8 cellular contexts compared by ENCODE assay signal in the genomic region with DNA sequence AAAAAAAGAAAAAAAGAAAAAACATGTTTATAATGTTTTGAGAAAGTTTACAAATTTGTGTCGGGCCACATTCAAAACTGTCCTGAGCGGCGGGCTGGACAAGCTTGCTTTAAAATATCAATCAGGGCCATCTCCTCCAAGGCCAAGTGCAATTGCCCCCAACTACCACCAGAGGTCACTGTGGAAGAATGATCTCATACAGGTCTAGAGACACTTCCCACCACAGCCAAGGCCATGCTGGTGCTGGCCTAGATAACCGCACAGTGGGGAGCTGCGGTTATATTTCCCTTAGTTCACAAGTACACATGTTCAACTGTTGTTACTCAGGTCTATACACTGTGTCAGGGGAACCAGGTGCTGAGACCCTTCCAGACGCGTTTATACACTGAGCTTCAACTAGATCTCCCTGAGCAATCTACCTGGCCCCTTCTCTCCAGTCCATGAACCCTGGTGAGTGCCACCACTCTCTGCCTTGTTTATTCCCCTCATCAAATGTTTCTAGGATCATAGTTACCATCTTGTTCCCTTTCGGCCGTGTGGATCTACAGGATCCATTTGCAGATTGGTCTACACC.
DNase-seq lines count a peak whose midpoint lies in the region; ATAC-seq lines count a peak whose summit lies in the region.

No MANE protein-coding gene starts in this region.

- no peaks in the 10 kb centered on the region for H3K79me2 ChIP-seq in mesendoderm (ENCODE audit: control insufficient read depth, insufficient read depth, low read length)

- no peak overlapping the region for H2BK15ac ChIP-seq in mesendoderm (replicated peaks; ENCODE audit: low read depth)

- no peak overlapping the region for H2BK5ac ChIP-seq in mesendoderm (ENCODE audit: low read length)

- H3K4me1 ChIP-seq in mesendoderm (ENCODE audit: control insufficient read depth, low read depth, low read length): no peaks in the 10 kb centered on the region

- no peak overlapping the region for H2AK5ac ChIP-seq in mesendoderm (ENCODE audit: low read length)

- no peak overlapping the region for H3K27ac ChIP-seq in mesendoderm (ENCODE audit: low read depth, low read length)

- no peaks in the 10 kb centered on the region for H3K79me1 ChIP-seq in mesendoderm (ENCODE audit: low read length)

- no peak overlapping the region for H3K27ac Mint-ChIP-seq in stimulated activated memory B cell treated with anti-CD40 and anti-IgM and Interleukin-4, amounts not matched to agents 10 μg/mL and 1 μg/mL and 100 μg/mL, for 72 hours

- no peaks in the 10 kb centered on the region for H3K9me3 Mint-ChIP-seq in stimulated activated memory B cell treated with anti-CD40 and anti-IgM and Interleukin-4, amounts not matched to agents 10 μg/mL and 1 μg/mL and 100 μg/mL, for 72 hours

- no peak overlapping the region for H2BK120ac ChIP-seq in mesendoderm (ENCODE audit: low read depth, low read length)

- peak; percentile 82 for DNase-seq in NCI-H82 (lab: John Stamatoyannopoulos, UW)
- no peak for DNase-seq in NCI-H82 treated with DMSO at 0.1 percent for 48 hours (lab: John Stamatoyannopoulos, UW; ENCODE audit: unreplicated experiment)
- DNase-seq in NCI-H146 treated with DMSO at 0.1 percent for 48 hours (lab: John Stamatoyannopoulos, UW; ENCODE audit: unreplicated experiment): peak; percentile 5
- peak; percentile 70 for DNase-seq in activated CD4-positive, alpha-beta T cell treated with anti-CD3 and anti-CD28 coated beads for 48 hours
- peak; percentile 71 for DNase-seq in ecto neural progenitor cell (ENCODE audit: low spot score)
- DNase-seq in mesendoderm: peak; percentile 86

- H3K9ac ChIP-seq in mesendoderm (ENCODE audit: low read length): no peak overlapping the region

- H4K5ac ChIP-seq in mesendoderm (ENCODE audit: low read length): no peak overlapping the region

- WGBS in mesendoderm (ENCODE audit: extremely low coverage, insufficient coverage, low lambda C conversion rate): no CpG with 5 or more reads among the region's 9 CpGs

- H3K36me3 ChIP-seq in mesendoderm (ENCODE audit: control insufficient read depth, insufficient read depth, low read length): no peaks in the 10 kb centered on the region

- no peak overlapping the region for H4K8ac ChIP-seq in mesendoderm (ENCODE audit: low read depth, low read length)

- peak; percentile 55 for ATAC-seq in stimulated activated memory B cell treated with anti-CD40 and anti-IgM and Interleukin-4, amounts not matched to agents 10 μg/mL and 1 μg/mL and 100 μg/mL, for 72 hours
- no peak for ATAC-seq in GM21526 (IDR thresholded peaks at IDR 0.05; ENCODE audit: low FRiP score, unreplicated experiment)

- no peak overlapping the region for H3K56ac ChIP-seq in mesendoderm (ENCODE audit: low read length)

- peaks cover 17% of the 10 kb centered on the region for H3K27me3 Mint-ChIP-seq in stimulated activated memory B cell treated with anti-CD40 and anti-IgM and Interleukin-4, amounts not matched to agents 10 μg/mL and 1 μg/mL and 100 μg/mL, for 72 hours

- no peak overlapping the region for H3K4me3 Mint-ChIP-seq in stimulated activated memory B cell treated with anti-CD40 and anti-IgM and Interleukin-4, amounts not matched to agents 10 μg/mL and 1 μg/mL and 100 μg/mL, for 72 hours

- H3K4ac ChIP-seq in mesendoderm (ENCODE audit: low read depth, low read length): no peak overlapping the region

- no peak overlapping the region for H3K18ac ChIP-seq in mesendoderm (ENCODE audit: low read length)

- H3K23ac ChIP-seq in mesendoderm (ENCODE audit: low read length): no peak overlapping the region

- H3K4me2 ChIP-seq in mesendoderm (ENCODE audit: low read length): no peak overlapping the region

- no peak overlapping the region for H3K4me3 ChIP-seq in mesendoderm (ENCODE audit: low read length)

- H3K27me3 ChIP-seq in mesendoderm (ENCODE audit: insufficient read depth, low read length, poor library complexity): no peaks in the 10 kb centered on the region

- H3K36me3 Mint-ChIP-seq in stimulated activated memory B cell treated with anti-CD40 and anti-IgM and Interleukin-4, amounts not matched to agents 10 μg/mL and 1 μg/mL and 100 μg/mL, for 72 hours: no peaks in the 10 kb centered on the region

- H3K4me1 Mint-ChIP-seq in stimulated activated memory B cell treated with anti-CD40 and anti-IgM and Interleukin-4, amounts not matched to agents 10 μg/mL and 1 μg/mL and 100 μg/mL, for 72 hours: no peaks in the 10 kb centered on the region
